1 cellular context compared by ENCODE assay signal in genomic region chr17:16977932-16978331, GRCh38.
TF ChIP-seq lines count a peak whose summit lies in the region.

No MANE protein-coding gene starts in this region.

TF ChIP-seq in HepG2, 621 proteins besides CTCF, POLR2A, EP300 and RAD21:
- TF ChIP-seq HMGXB3 (CRISPR knock-in tag; IDR thresholded peaks at IDR 0.05; ENCODE audit: borderline replicate concordance) (no peak), MNT (IDR thresholded peaks at IDR 0.05) (peak; percentile 33; the same call in 1 of the 2 replicates)
